ENCODE assay signal across 14 cellular contexts in the genomic region with DNA sequence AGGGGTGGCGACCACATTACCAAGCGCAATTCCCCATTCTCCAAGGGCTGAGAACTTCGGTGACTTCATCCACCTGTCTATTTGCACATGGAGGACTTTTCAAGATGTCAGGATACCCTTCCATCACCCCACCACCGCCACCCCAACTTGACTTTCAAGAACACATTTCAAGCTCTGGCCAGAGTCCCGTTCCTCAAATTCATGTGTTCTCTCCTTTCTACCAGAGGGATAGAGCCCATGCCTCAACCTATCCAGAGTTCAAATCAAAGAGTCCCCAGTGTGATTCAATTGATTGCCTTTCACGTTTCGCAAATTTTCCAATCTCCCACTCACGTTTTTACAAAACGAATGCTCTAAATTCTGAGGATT. TPM values are rescaled to one million over a fixed set of nuclear protein-coding genes. Genes with fewer than 3 reads are reported as not detected.
DNase-seq lines count a peak whose midpoint lies in the region; ATAC-seq, FAIRE-seq and TF ChIP-seq lines count a peak whose summit lies in the region.
"Had no signal": no experiment of that assay in that cellular context is flagged by ENCODE, and none has a peak within 500 bp of the region (broad histone marks: within the 10 kb centered on the region; RNA-seq: fewer than 3 reads in every experiment).

No MANE protein-coding gene starts in this region.

- WGBS in heart right ventricle, 2 donors = 16 to 22% methylated on average over 9 of the region's 9 CpGs
- WGBS in H1 (ENCODE audit: extremely low coverage in 1 of 2, insufficient coverage in 1 of 2, insufficient read length in 1 of 2, insufficient replicate concordance in 2 of 2, low coverage in 1 of 2, low lambda C conversion rate in 2 of 2, missing lambda C conversion rate in 1 of 2), 2 experiments = 17% methylated on average over 9 of the region's 9 CpGs; no CpG with 5 or more reads in 1 of the 2 experiments
- 23 to 35% methylated on average over 9 of the region's 9 CpGs for WGBS in upper lobe of left lung, 2 donors

- H3K27me3 ChIP-seq in heart right ventricle (peaks cover 0 to 100% (median 94%) of the 10 kb centered on the region in 7 donors), H1 (replicated peaks in 1 of 4; ENCODE audit: control insufficient read depth in 3 of 4, extremely low read depth in 1 of 4, insufficient read depth in 3 of 4, low read length in 3 of 4) (peaks cover 60 to 96% (median 83%) of the 10 kb centered on the region in 4 experiments), muscle layer of duodenum (ENCODE audit: low read depth, low read length) (peaks cover 63% of the 10 kb centered on the region), upper lobe of left lung (peaks cover 0 to 60% (median 20%) of the 10 kb centered on the region in 4 donors)

- H3K9me3 ChIP-seq in heart right ventricle (no peaks in the 10 kb centered on the region), H1 (ENCODE audit: insufficient read depth in 2 of 2, low read depth in 1 of 2, low read length in 1 of 2) (no peaks in the 10 kb centered on the region), muscle layer of duodenum (ENCODE audit: control insufficient read depth in 1 of 2, low read length in 2 of 2) (no peaks in the 10 kb centered on the region), upper lobe of left lung (no peaks in the 10 kb centered on the region)
- H3K9me3 ChIP-seq: ascending aorta had no signal

- H4K5ac ChIP-seq in H1 (ENCODE audit: insufficient read length, low read depth, low read length) = no peak overlapping the region

- H2AK5ac ChIP-seq in H1 (ENCODE audit: low read depth, low read length) = no peak overlapping the region

- peak overlapping the region; percentile 64 to 99 for H3K4me2 ChIP-seq in H1 (ENCODE audit: insufficient read depth in 1 of 2, low read depth in 2 of 2, low read length in 2 of 2)

- H2BK15ac ChIP-seq in H1 (ENCODE audit: low read length) = no peak overlapping the region

- no peak overlapping the region for H3K18ac ChIP-seq in H1 (ENCODE audit: extremely low read depth, low read length)

- H3K14ac ChIP-seq in H1 (ENCODE audit: insufficient read length) = no peak overlapping the region

- no peaks in the 10 kb centered on the region for H3K79me2 ChIP-seq in H1 (ENCODE audit: control insufficient read depth in 1 of 2, insufficient read depth in 2 of 2, low read length in 2 of 2)

- H2BK120ac ChIP-seq in H1 (replicated peaks; ENCODE audit: low read depth, low read length) = no peak overlapping the region

- H3K4me3 Mint-ChIP-seq in effector memory CD8-positive, alpha-beta T cell = peak overlapping the region in 1 of 2 donors; percentile 54

- peaks cover 0 to 9% of the 10 kb centered on the region in 2 experiments for H4K20me1 ChIP-seq in H1 (replicated peaks in 1 of 2; ENCODE audit: control insufficient read depth in 1 of 2, insufficient read depth in 2 of 2, low read length in 2 of 2)

- H3K4me1 Mint-ChIP-seq in effector memory CD8-positive, alpha-beta T cell (ENCODE audit: low read depth in 2 of 2) = peaks cover 15 to 28% of the 10 kb centered on the region in 2 donors

- no peaks in the 10 kb centered on the region for H3K9me3 Mint-ChIP-seq in effector memory CD8-positive, alpha-beta T cell

- TF ChIP-seq POLR2A in H1 (IDR thresholded peaks at IDR 0.05; ENCODE audit: control extremely low read depth in 1 of 2, low read depth in 2 of 2, low read length in 2 of 2) (no peak), upper lobe of left lung (IDR thresholded peaks at IDR 0.05) (no peak)

- no peak overlapping the region for H3K56ac ChIP-seq in H1 (replicated peaks; ENCODE audit: insufficient read length, low read depth, low read length)

- H3K4ac ChIP-seq in H1 (replicated peaks; ENCODE audit: insufficient read length, low read depth, low read length) = no peak overlapping the region

- H3K9ac ChIP-seq in H1 (replicated peaks in 1 of 4; ENCODE audit: extremely low read depth in 1 of 4, low read depth in 3 of 4, low read length in 3 of 4) = no peak overlapping the region; a peak in 1 of 7 replicates

- TF ChIP-seq EP300 in H1 (IDR thresholded peaks at IDR 0.05; ENCODE audit: borderline replicate concordance in 1 of 2, low read depth in 2 of 2, low read length in 2 of 2) = no peak
- no peak for TF ChIP-seq EP300 in upper lobe of left lung (IDR thresholded peaks at IDR 0.05)

- H2BK20ac ChIP-seq in H1 (ENCODE audit: low read length) = no peak overlapping the region

- no peak for ATAC-seq in heart right ventricle
- ATAC-seq in Right ventricle myocardium superior (ENCODE audit: poor library complexity) = no peak
- no peak for ATAC-seq in upper lobe of left lung (ENCODE audit: low FRiP score in 2 of 2)
- ATAC-seq in effector memory CD8-positive, alpha-beta T cell (replicated peaks) = no peak
- ATAC-seq in GM21529 (IDR thresholded peaks at IDR 0.05; ENCODE audit: unreplicated experiment) = no peak
- ATAC-seq: activated CD4-positive, CD25-positive, alpha-beta regulatory T cell treated with anti-CD3 and anti-CD28 coated beads, Interleukin-2, amount 50 U/mL, for 24 hours had no signal

- H2BK12ac ChIP-seq in H1 (ENCODE audit: low read depth, low read length) = no peak overlapping the region

- H3K23me2 ChIP-seq in H1 (ENCODE audit: low read depth, low read length) = peaks cover 26% of the 10 kb centered on the region

- H3K79me1 ChIP-seq in H1 (ENCODE audit: low read depth, low read length) = no peaks in the 10 kb centered on the region

- no peak overlapping the region for H2AFZ ChIP-seq in H1 (ENCODE audit: low read length)

- CTCF ChIA-PET in H1 (lab: Charles Lee; ENCODE audit: partially characterized antibody) = interaction anchor here (0.9 to 3.0 kb wide), 9 partner anchors 12 to 214 kb away, joined by 3 to 17 read pairs (median 5); no protein-coding TSS in a partner anchor

- TF ChIP-seq CTCF in heart right ventricle (IDR thresholded peaks at IDR 0.05) (no peak), H1 (IDR thresholded peaks at IDR 0.05; ENCODE audit: control extremely low read depth in 1 of 3, insufficient read depth in 1 of 3, low read depth in 1 of 3, low read length in 3 of 3) (no peak), upper lobe of left lung (IDR thresholded peaks at IDR 0.05) (no peak)

- no peak for TF ChIP-seq RAD21 in H1 (IDR thresholded peaks at IDR 0.05 in 1 of 2, conservative IDR thresholded peaks at IDR 0.05 in 1 of 2; ENCODE audit: low read depth in 2 of 2, low read length in 2 of 2)

- FAIRE-seq in H1 (lab: Jason Lieb, UNC) = no peak
- FAIRE-seq: frontal cortex had no signal

- no peak overlapping the region for H4K91ac ChIP-seq in H1 (replicated peaks; ENCODE audit: insufficient read length, low read length)

- no peaks in the 10 kb centered on the region for H3K36me3 Mint-ChIP-seq in effector memory CD8-positive, alpha-beta T cell (ENCODE audit: insufficient read depth)

- H3K27ac Mint-ChIP-seq in effector memory CD8-positive, alpha-beta T cell = no peak overlapping the region

- H3K4me3 ChIP-seq in heart right ventricle (peak overlapping the region in 7 of 10 donors; percentile 49 to 66 (median 59)), H1 (ENCODE audit: extremely low read depth in 1 of 4, insufficient read depth in 2 of 4, low read depth in 3 of 4, low read length in 4 of 4) (peak overlapping the region in 3 of 4 experiments; percentile 14 to 59 (median 19); a peak in 5 of 8 replicates), muscle layer of duodenum (ENCODE audit: low read depth in 1 of 2, low read length in 2 of 2) (peak overlapping the region; percentile 44 to 59), upper lobe of left lung (peak overlapping the region in 2 of 4 donors; percentile 48 to 53)
- H3K4me3 ChIP-seq: ascending aorta had no signal

- H3K4me1 ChIP-seq in heart right ventricle = peaks cover 0 to 73% (median 38%) of the 10 kb centered on the region in 9 donors
- peaks cover 3 to 17% (median 8%) of the 10 kb centered on the region in 4 experiments; a peak in 6 of 7 replicates for H3K4me1 ChIP-seq in H1 (replicated peaks in 1 of 4; ENCODE audit: control insufficient read depth in 3 of 4, insufficient read depth in 4 of 4, low read length in 3 of 4)
- peaks cover 5 to 37% of the 10 kb centered on the region in 2 donors for H3K4me1 ChIP-seq in muscle layer of duodenum (ENCODE audit: control insufficient read depth in 1 of 2, insufficient read depth in 2 of 2, low read length in 2 of 2)
- H3K4me1 ChIP-seq in upper lobe of left lung = peaks cover 11 to 26% (median 17%) of the 10 kb centered on the region in 4 donors

- intact Hi-C loops in heart right ventricle (cut with DNase I) (loop anchor here in 3 of 10 donors (5.0 to 10.0 kb wide), 2 partner anchors 129 to 131 kb away; no protein-coding TSS in a partner anchor), Right ventricle myocardium superior (cut with DNase I) (no loop called here)

- H3K23ac ChIP-seq in H1 (ENCODE audit: insufficient read length) = no peak overlapping the region

- peak overlapping the region; percentile 28; the same call in 1 of the 2 replicates for H4K8ac ChIP-seq in H1 (ENCODE audit: extremely low read depth, insufficient read depth, low read length)

- H3K36me3 ChIP-seq in heart right ventricle (no peaks in the 10 kb centered on the region), H1 (ENCODE audit: control insufficient read depth in 2 of 4, insufficient read depth in 4 of 4, low read length in 3 of 4) (peaks cover 0 to 4% (median 0%) of the 10 kb centered on the region in 4 experiments; a peak in 1 of 8 replicates), muscle layer of duodenum (ENCODE audit: control insufficient read depth in 1 of 2, insufficient read depth in 2 of 2, low read length in 2 of 2) (no peaks in the 10 kb centered on the region), upper lobe of left lung (peaks cover 0 to 4% (median 0%) of the 10 kb centered on the region in 4 donors)
- H3K36me3 ChIP-seq: ascending aorta had no signal

- H2BK5ac ChIP-seq in H1 (ENCODE audit: low read depth, low read length) = no peak overlapping the region

- H3K27ac ChIP-seq in heart right ventricle (peak overlapping the region in 9 of 10 donors; percentile 3 to 88 (median 56)), H1 (ENCODE audit: low read depth, low read length) (no peak overlapping the region), muscle layer of duodenum (ENCODE audit: low read length) (peak overlapping the region; percentile 82), upper lobe of left lung (peak overlapping the region; percentile 40 to 84 (median 70))
- H3K27ac ChIP-seq: ascending aorta had no signal

- H3K27me3 Mint-ChIP-seq in effector memory CD8-positive, alpha-beta T cell = peaks cover 93 to 100% of the 10 kb centered on the region in 2 donors

- DNase-seq in heart right ventricle = no peak
- no peak for DNase-seq in Right ventricle myocardium superior
- no peak for DNase-seq in H1 (ENCODE audit: low read depth in 1 of 2, low spot score in 2 of 2)
- no peak for DNase-seq in upper lobe of left lung
- DNase-seq in foreskin melanocyte = no peak
- no peak for DNase-seq in effector memory CD8-positive, alpha-beta T cell
- DNase-seq: dermis blood vessel endothelial cell had no signal

- POLR2A ChIA-PET in H1 (lab: Charles Lee; ENCODE audit: partially characterized antibody) = interaction anchor here (1.1 kb wide), 2 partner anchors 52 to 324 kb away, joined by 3 read pairs; no protein-coding TSS in a partner anchor

RNA-seq across cellular contexts. Expression of gene TCF21, which starts 4.4 kb away (rescaled TPM):
- total RNA-seq in heart right ventricle = 10 to 100 TPM in 1 of 10 donors, 1 to 10 TPM in 9; 1.3 to 16.6 (median 3.1) TPM
- polyA plus RNA-seq in heart right ventricle = 1 to 10 TPM; 2.6 to 8.0 TPM
- 4.1 TPM for total RNA-seq in Right ventricle myocardium superior
- total RNA-seq in H1 (2021; fragmentation: NEBNext Ultra II Directional; extraction: Animal tissue kit (Norgen Biotek cat#: 25700)) = 0.09 TPM in 1 of 2 replicates, not detected in the other
- 0.05 and 0.06 TPM in 2 replicates for polyA plus RNA-seq in H1 (2011; rRNA removed)
- 0.09 TPM for polyA plus RNA-seq in H1 (2011; cell fraction: cytosol; rRNA removed)
- polyA plus RNA-seq in H1 (2011; cell fraction: nucleus; rRNA removed) = 0.04 TPM
- polyA plus RNA-seq in H1 (2012, experiment 1 of 2) = 0.05 to 0.09 TPM (median 0.08 TPM) in 3 of 4 replicates, not detected in the other
- 0.10 TPM for polyA plus RNA-seq in H1 (2012, experiment 2 of 2)
- 0.06 TPM for polyA plus RNA-seq in H1 (2013, experiment 1 of 2)
- 0.06 TPM for polyA plus RNA-seq in H1 (2013, experiment 2 of 2)
- 0.05 and 0.13 TPM in 2 replicates for polyA minus RNA-seq in H1 (2011; rRNA and poly(A)+ RNA removed)
- polyA minus RNA-seq in H1 (2011; cell fraction: cytosol; rRNA and poly(A)+ RNA removed) = not detected
- polyA minus RNA-seq in H1 (2011; cell fraction: nucleus; rRNA and poly(A)+ RNA removed) = not detected
- 10 to 100 TPM; 13.8 to 68.6 (median 30.2) TPM for total RNA-seq in upper lobe of left lung
- total RNA-seq: dermis blood vessel endothelial cell, frontal cortex, HT1080, osteocyte had no signal

RNA-seq across cellular contexts. Expression of gene TBPL1, which starts 59.7 kb away (rescaled TPM):
- total RNA-seq in heart right ventricle (10 to 100 TPM in 9 of 10 donors, 1 to 10 TPM in 1; 9.0 to 18.1 (median 13.8) TPM), Right ventricle myocardium superior (13.4 TPM), upper lobe of left lung (10 to 100 TPM in 2 of 6 donors, 1 to 10 TPM in 4; 2.6 to 18.0 (median 9.5) TPM)
- polyA plus RNA-seq in heart right ventricle (10 to 100 TPM; 16.7 to 18.9 TPM), H1 (2011; rRNA removed) (19.5 and 32.5 TPM in 2 replicates)
- total RNA-seq in H1 (2021; fragmentation: NEBNext Ultra II Directional; extraction: Animal tissue kit (Norgen Biotek cat#: 25700)) = 66.3 and 67.0 TPM in 2 replicates
- polyA plus RNA-seq in H1 (2011; cell fraction: cytosol; rRNA removed) = 44.7 TPM
- polyA plus RNA-seq in H1 (2011; cell fraction: nucleus; rRNA removed) = 39.2 TPM
- 35.6 to 61.1 TPM (median 49.4 TPM) in 4 replicates for polyA plus RNA-seq in H1 (2012, experiment 1 of 2)
- polyA plus RNA-seq in H1 (2012, experiment 2 of 2) = 21.8 TPM
- polyA plus RNA-seq in H1 (2013, experiment 1 of 2) = 69.9 TPM
- polyA plus RNA-seq in H1 (2013, experiment 2 of 2) = 75.1 TPM
- polyA minus RNA-seq in H1 (2011; rRNA and poly(A)+ RNA removed) = 16.6 and 28.6 TPM in 2 replicates
- polyA minus RNA-seq in H1 (2011; cell fraction: cytosol; rRNA and poly(A)+ RNA removed) = 39.0 TPM
- 19.7 TPM for polyA minus RNA-seq in H1 (2011; cell fraction: nucleus; rRNA and poly(A)+ RNA removed)
